ENCODE assay signal across 9 cellular contexts in genomic region chr6:106666290-106667021, GRCh38. TPM values are rescaled to one million over a fixed set of nuclear protein-coding genes. Genes with fewer than 3 reads are reported as not detected.
DNase-seq lines count a peak whose midpoint lies in the region; ATAC-seq, FAIRE-seq and TF ChIP-seq lines count a peak whose summit lies in the region.
"Had no signal": no experiment of that assay in that cellular context is flagged by ENCODE, and none has a peak within 500 bp of the region (broad histone marks: within the 10 kb centered on the region; RNA-seq: fewer than 3 reads in every experiment).

No MANE protein-coding gene starts in this region.

- H3K27me3 ChIP-seq in Karpas-422 (ENCODE audit: low read length): no peaks in the 10 kb centered on the region
- H3K27me3 ChIP-seq in trophoblast cell (ENCODE audit: insufficient read depth, low read length): no peaks in the 10 kb centered on the region
- no peaks in the 10 kb centered on the region for H3K27me3 ChIP-seq in tibial artery

- intact Hi-C loops in tibial artery (cut with DNase I; ENCODE audit: low total_unique reads): no loop called here

- H3K27ac ChIP-seq in Karpas-422 (ENCODE audit: low read length): peak overlapping the region; percentile 95
- no peak overlapping the region for H3K27ac ChIP-seq in trophoblast cell (ENCODE audit: low read depth, low read length)
- no peak overlapping the region for H3K27ac ChIP-seq in tibial artery

- H3K4me1 ChIP-seq in Karpas-422 (ENCODE audit: low read length) (peaks cover 67% of the 10 kb centered on the region), trophoblast cell (ENCODE audit: control insufficient read depth in 1 of 2, insufficient read depth in 2 of 2, low read length in 2 of 2) (peaks cover 4 to 10% of the 10 kb centered on the region in 2 experiments), tibial artery (no peaks in the 10 kb centered on the region)

- H3K36me3 ChIP-seq in Karpas-422 (ENCODE audit: insufficient read depth, low read length): peaks cover 48% of the 10 kb centered on the region
- peaks cover 0 to 4% of the 10 kb centered on the region in 2 experiments for H3K36me3 ChIP-seq in trophoblast cell (ENCODE audit: control insufficient read depth in 1 of 2, insufficient read depth in 2 of 2, low read length in 2 of 2)
- H3K36me3 ChIP-seq in tibial artery: peaks cover 20 to 47% (median 32%) of the 10 kb centered on the region in 3 donors

- no peak for TF ChIP-seq CTCF in tibial artery (IDR thresholded peaks at IDR 0.05)

- no peak overlapping the region for H3K18ac ChIP-seq in trophoblast cell (ENCODE audit: low read length)

- H3K4me3 ChIP-seq in Karpas-422 (ENCODE audit: low read length) (peak overlapping the region; percentile 29; the same call in 1 of the 2 replicates), trophoblast cell (ENCODE audit: low read depth, low read length) (no peak overlapping the region), tibial artery (no peak overlapping the region)

- DNase-seq in Karpas-422 (peak; percentile 97), trophoblast cell (no peak), tibial artery (no peak), H54 (ENCODE audit: insufficient read length, low spot score) (no peak)
- no peak for DNase-seq in activated CD4-positive, alpha-beta T cell treated with anti-CD3 and anti-CD28 coated beads, Interleukin-2, amount 50 U/mL, for 1 hour
- DNase-seq: RPMI8226; stimulated activated naive CD4-positive, alpha-beta T cell treated with Interleukin-2 at 50 U/mL for 16 hours had no signal

- peak overlapping the region; percentile 13 for H2BK12ac ChIP-seq in trophoblast cell (ENCODE audit: low read length)

- H3K4ac ChIP-seq in trophoblast cell (ENCODE audit: low read depth, low read length): no peak overlapping the region

- no peaks in the 10 kb centered on the region for H4K20me1 ChIP-seq in Karpas-422 (ENCODE audit: insufficient read depth, low read depth, low read length)

- H4K12ac ChIP-seq in trophoblast cell (ENCODE audit: low read depth, low read length): no peak overlapping the region

- H2BK120ac ChIP-seq in trophoblast cell (ENCODE audit: insufficient read depth, low read length, poor library complexity): no peak overlapping the region

- no peak overlapping the region for H4K8ac ChIP-seq in trophoblast cell (ENCODE audit: low read depth, low read length)

- H2AFZ ChIP-seq in Karpas-422 (ENCODE audit: low read length) (no peak overlapping the region), trophoblast cell (ENCODE audit: insufficient read depth, low read length, poor library complexity) (no peak overlapping the region)

- no peak overlapping the region for H4K91ac ChIP-seq in trophoblast cell (ENCODE audit: low read depth, low read length)

- ATAC-seq in GM19035 (IDR thresholded peaks at IDR 0.05; ENCODE audit: unreplicated experiment) (peak; percentile 98), HG02642 (IDR thresholded peaks at IDR 0.05; ENCODE audit: poor library complexity, unreplicated experiment) (peak; percentile 100)

- no peak overlapping the region for H2BK5ac ChIP-seq in trophoblast cell (ENCODE audit: low read depth, low read length, poor library complexity)

- H3K9me3 ChIP-seq in Karpas-422 (ENCODE audit: low read length) (no peaks in the 10 kb centered on the region), trophoblast cell (ENCODE audit: insufficient read depth, low read depth, low read length) (no peaks in the 10 kb centered on the region), tibial artery (no peaks in the 10 kb centered on the region)

- H2AK5ac ChIP-seq in trophoblast cell (ENCODE audit: low read length): no peak overlapping the region

- H3K79me2 ChIP-seq in Karpas-422 (ENCODE audit: low read length): no peaks in the 10 kb centered on the region
- H3K79me2 ChIP-seq in trophoblast cell (ENCODE audit: control insufficient read depth, insufficient read depth, low read length, poor library complexity): peaks cover 2% of the 10 kb centered on the region

- no peak overlapping the region for H3K23ac ChIP-seq in trophoblast cell (ENCODE audit: low read length)

- H3K9ac ChIP-seq in Karpas-422 (ENCODE audit: low read length) (peak overlapping the region; percentile 48), trophoblast cell (ENCODE audit: low read length) (no peak overlapping the region)

- WGBS in trophoblast cell (ENCODE audit: extremely low coverage, insufficient coverage, insufficient read length): no CpG with 5 or more reads among the region's 6 CpGs

- no peak overlapping the region for H3K14ac ChIP-seq in trophoblast cell (ENCODE audit: low read length)

- H3K4me2 ChIP-seq in Karpas-422 (ENCODE audit: low read depth, low read length, poor library complexity, severe bottlenecking): peak overlapping the region; percentile 55
- H3K4me2 ChIP-seq in trophoblast cell (ENCODE audit: low read length): no peak overlapping the region

- peaks cover 8% of the 10 kb centered on the region for H3K79me1 ChIP-seq in trophoblast cell (ENCODE audit: low read length)

- H3K9me2 ChIP-seq in Karpas-422 (replicated peaks; ENCODE audit: insufficient read depth, low read length): no peaks in the 10 kb centered on the region

- no peak for FAIRE-seq in H54 (lab: Jason Lieb, UNC)

- TF ChIP-seq POLR2A in H54 (IDR thresholded peaks at IDR 0.05; ENCODE audit: low read depth, low read length): no peak

RNA-seq across cellular contexts. Expression of gene QRSL1, which starts 37.1 kb away (rescaled TPM):
- total RNA-seq in Karpas-422 (2014; rRNA removed; shearing (Covaris generic); ENCODE audit: low replicate concordance): 48.1 and 61.4 TPM in 2 replicates
- 5.6 and 5.8 TPM in 2 replicates for polyA plus RNA-seq in trophoblast cell (2013)

RNA-seq across cellular contexts. Expression of gene RTN4IP1, which starts 37.2 kb away (rescaled TPM):
- total RNA-seq in Karpas-422 (2014; rRNA removed; shearing (Covaris generic); ENCODE audit: low replicate concordance): 14.3 and 17.1 TPM in 2 replicates
- polyA plus RNA-seq in trophoblast cell (2013): 5.1 and 6.2 TPM in 2 replicates
